ENCODE assay signal across 9 cellular contexts in genomic region chr16:67161595-67162058, GRCh38. TPM values are rescaled to one million over a fixed set of nuclear protein-coding genes. Genes with fewer than 3 reads are reported as not detected.
A peak's percentile ranks its signal among the peaks of the same experiment; 100 is the strongest.
DNase-seq lines count a peak whose midpoint lies in the region; ATAC-seq and TF ChIP-seq lines count a peak whose summit lies in the region.
"Had no signal": no experiment of that assay in that cellular context is flagged by ENCODE, and none has a peak within 500 bp of the region (broad histone marks: within the 10 kb centered on the region; RNA-seq: fewer than 3 reads in every experiment).

No MANE protein-coding gene starts in this region.

- H3K9me3 Mint-ChIP-seq in H9: peaks cover 3 to 7% of the 10 kb centered on the region in 2 experiments; a peak in 3 of 5 replicates

- ATAC-seq in lung (ENCODE audit: insufficient read depth, low FRiP score) (no peak), GM21390 (IDR thresholded peaks at IDR 0.05; ENCODE audit: unreplicated experiment) (no peak)

- no peak overlapping the region for H2AK5ac ChIP-seq in H9 (ENCODE audit: insufficient read length, low read length)

- H4K91ac ChIP-seq in H9 (ENCODE audit: insufficient read length, low read depth, low read length): no peak overlapping the region

- H4K5ac ChIP-seq in H9 (ENCODE audit: insufficient read length, low read depth, low read length): no peak overlapping the region

- no peak overlapping the region for H4K8ac ChIP-seq in H9 (replicated peaks; ENCODE audit: insufficient read length, low read depth, low read length)

- H3K4me2 ChIP-seq in H9 (ENCODE audit: insufficient read depth, insufficient read length, low read length): peak overlapping the region; percentile 6

- no peak overlapping the region for H3T11ph ChIP-seq in H9 (ENCODE audit: low read length)

- no peak overlapping the region for H2BK120ac ChIP-seq in H9 (ENCODE audit: low read depth, low read length, poor library complexity, severe bottlenecking)

- H2BK20ac ChIP-seq in H9 (ENCODE audit: low read depth, low read length, poor library complexity, severe bottlenecking): no peak overlapping the region

- H3K23me2 ChIP-seq in H9 (ENCODE audit: insufficient read length, low read depth, low read length, poor library complexity, severe bottlenecking): peaks cover 14% of the 10 kb centered on the region

- H3K9ac ChIP-seq in H9 (ENCODE audit: extremely low read depth, insufficient read length, low read length): no peak overlapping the region

- H3K27ac ChIP-seq in H9 (ENCODE audit: insufficient read length, low read depth, low read length) (no peak overlapping the region), lung (ENCODE audit: low read depth in 1 of 2, low read length in 1 of 2) (no peak overlapping the region)

- H3K18ac ChIP-seq in H9 (ENCODE audit: insufficient read length, low read depth, low read length): no peak overlapping the region

- H3K9me3 ChIP-seq in H9 (ENCODE audit: control insufficient read depth, low read depth, low read length): no peaks in the 10 kb centered on the region
- H3K9me3 ChIP-seq in lung (ENCODE audit: control insufficient read depth in 2 of 2, insufficient read depth in 1 of 2, low read length in 1 of 2): peaks cover 0 to 2% of the 10 kb centered on the region in 2 donors

- H3K36me3 Mint-ChIP-seq in H9 (ENCODE audit: insufficient read depth in 1 of 3, low read depth in 3 of 3): no peaks in the 10 kb centered on the region; a peak in 1 of 7 replicates

- peaks cover 0 to 5% of the 10 kb centered on the region in 2 donors for H3K36me3 ChIP-seq in lung (ENCODE audit: control insufficient read depth in 2 of 2, insufficient read depth in 2 of 2, low read length in 2 of 2)

- no peaks in the 10 kb centered on the region for H3K79me2 ChIP-seq in H9 (ENCODE audit: insufficient read depth, low read length)

- DNase-seq in 8988T (peak; percentile 40), H9 (peak; percentile 66), cerebellar cortex (ENCODE audit: low spot score) (peak; percentile 79), lung (ENCODE audit: low spot score) (no peak), NCI-H1048 (lab: John Stamatoyannopoulos, UW) (no peak), posterior vena cava (ENCODE audit: low spot score) (no peak), GF-D8 (lab: John Stamatoyannopoulos, UW) (no peak)
- DNase-seq: KG1 had no signal

- H2AFZ ChIP-seq in H9 (ENCODE audit: low read length): no peak overlapping the region

- H3K4me1 ChIP-seq in H9 (ENCODE audit: insufficient read depth, low read length) (no peaks in the 10 kb centered on the region), lung (ENCODE audit: control insufficient read depth in 2 of 2, insufficient read depth in 2 of 2, low read length in 2 of 2) (peaks cover 0 to 38% of the 10 kb centered on the region in 2 donors)

- no peak overlapping the region for H2BK12ac ChIP-seq in H9 (ENCODE audit: insufficient read length, low read depth, low read length)

- H3K4me3 Mint-ChIP-seq in H9: peak overlapping the region in 1 of 2 experiments; percentile 63; a peak in 3 of 5 replicates

- no peak overlapping the region; a peak in 1 of 7 replicates for H3K27ac Mint-ChIP-seq in H9

- H3K4ac ChIP-seq in H9 (ENCODE audit: low read depth, low read length): no peak overlapping the region

- H3K14ac ChIP-seq in H9 (ENCODE audit: insufficient read depth, low read length): no peak overlapping the region

- H3K4me3 ChIP-seq in lung: peak overlapping the region; percentile 14

- no peaks in the 10 kb centered on the region for H3K79me1 ChIP-seq in H9 (ENCODE audit: insufficient read depth, low read depth, low read length, poor library complexity, severe bottlenecking)

- H3K27me3 ChIP-seq in H9 (ENCODE audit: insufficient read depth, low read length): peaks cover 95% of the 10 kb centered on the region
- no peaks in the 10 kb centered on the region for H3K27me3 ChIP-seq in lung (ENCODE audit: control insufficient read depth, insufficient read depth)

- peaks cover 9 to 36% of the 10 kb centered on the region in 2 experiments for H3K4me1 Mint-ChIP-seq in H9

- TF ChIP-seq CTCF in H9 (conservative IDR thresholded peaks at IDR 0.05): no peak
- no peak for TF ChIP-seq CTCF in lung (IDR thresholded peaks at IDR 0.05; ENCODE audit: control extremely low read depth, extremely low read depth)

- H3K56ac ChIP-seq in H9 (ENCODE audit: insufficient read length, low read depth, low read length): no peak overlapping the region

- H2BK15ac ChIP-seq in H9 (ENCODE audit: low read depth, low read length): no peak overlapping the region

- peaks cover 99% of the 10 kb centered on the region for H3K27me3 Mint-ChIP-seq in H9 (ENCODE audit: low read depth)

- intact Hi-C loops in posterior vena cava (cut with DNase I): no loop called here

- no peak overlapping the region for H3K23ac ChIP-seq in H9 (ENCODE audit: insufficient read length, low read depth, low read length)

- WGBS in H9 (ENCODE audit: extremely low coverage, insufficient read length, low lambda C conversion rate): no CpG with 5 or more reads among the region's 25 CpGs
- 52 to 55% methylated on average over 25 of the region's 25 CpGs for WGBS in lung, 2 donors

- no peak overlapping the region for H2BK5ac ChIP-seq in H9 (ENCODE audit: insufficient read length, low read length)

- no peaks in the 10 kb centered on the region for H4K20me1 ChIP-seq in H9 (ENCODE audit: control insufficient read depth, insufficient read depth, insufficient read length)

RNA-seq across cellular contexts. Expression of gene FBXL8, which starts 1.9 kb away (rescaled TPM):
- total RNA-seq in H9 (2021) (0.59 and 0.75 TPM in 2 replicates), lung (10 to 100 TPM in 1 of 2 donors, 1 to 10 TPM in 1; 3.6 to 30.9 TPM), posterior vena cava (10 to 100 TPM in 1 of 2 donors, 1 to 10 TPM in 1; 9.2 to 13.0 TPM)
- polyA plus RNA-seq in lung: 10 to 100 TPM; 18.9 to 30.3 TPM

RNA-seq across cellular contexts. Expression of gene TRADD, which starts 1.9 kb away (rescaled TPM):
- total RNA-seq in H9 (2021): 1.4 and 1.7 TPM in 2 replicates
- 10 to 100 TPM; 12.4 to 36.1 TPM for total RNA-seq in lung
- polyA plus RNA-seq in lung: 10 to 100 TPM; 17.5 to 37.2 TPM
- 10 to 100 TPM; 15.6 to 17.4 TPM for total RNA-seq in posterior vena cava

RNA-seq across cellular contexts. Expression of gene HSF4, which starts 2.9 kb away (rescaled TPM):
- total RNA-seq in H9 (2021) (1.2 and 1.5 TPM in 2 replicates), lung (10 to 100 TPM in 1 of 2 donors, 1 to 10 TPM in 1; 5.1 to 28.9 TPM), posterior vena cava (10 to 100 TPM; 25.8 to 40.1 TPM)
- polyA plus RNA-seq in lung: 10 to 100 TPM; 13.1 to 62.5 TPM

RNA-seq across cellular contexts. Expression of gene NOL3, which starts 8.7 kb away (rescaled TPM):
- total RNA-seq in H9 (2021): 5.6 and 5.9 TPM in 2 replicates
- 10 to 100 TPM; 25.3 to 51.9 TPM for total RNA-seq in lung
- polyA plus RNA-seq in lung: 10 to 100 TPM; 35.5 to 46.8 TPM
- total RNA-seq in posterior vena cava: 10 to 100 TPM; 18.8 to 31.6 TPM

RNA-seq across cellular contexts. Expression of gene B3GNT9, which starts 10.8 kb away (rescaled TPM):
- 11.2 and 11.4 TPM in 2 replicates for total RNA-seq in H9 (2021)
- 10 to 100 TPM; 17.1 to 22.9 TPM for total RNA-seq in lung
- 10 to 100 TPM in 1 of 2 donors, 1 to 10 TPM in 1; 8.4 to 12.0 TPM for polyA plus RNA-seq in lung
- total RNA-seq in posterior vena cava: 10 to 100 TPM; 13.0 to 22.0 TPM

Comparison
In these comparisons a context has a peak if more than half of its experiments do, and no peak if none do; other contexts are left out.
1. DNase-seq: peak in 8988T (single experiment), H9 (single experiment) and cerebellar cortex (single experiment); none in lung (single experiment), NCI-H1048 (single experiment), posterior vena cava (single experiment) and GF-D8 (single experiment).